Comparison of ENCODE assay signal across 17 cellular contexts in the genomic region with DNA sequence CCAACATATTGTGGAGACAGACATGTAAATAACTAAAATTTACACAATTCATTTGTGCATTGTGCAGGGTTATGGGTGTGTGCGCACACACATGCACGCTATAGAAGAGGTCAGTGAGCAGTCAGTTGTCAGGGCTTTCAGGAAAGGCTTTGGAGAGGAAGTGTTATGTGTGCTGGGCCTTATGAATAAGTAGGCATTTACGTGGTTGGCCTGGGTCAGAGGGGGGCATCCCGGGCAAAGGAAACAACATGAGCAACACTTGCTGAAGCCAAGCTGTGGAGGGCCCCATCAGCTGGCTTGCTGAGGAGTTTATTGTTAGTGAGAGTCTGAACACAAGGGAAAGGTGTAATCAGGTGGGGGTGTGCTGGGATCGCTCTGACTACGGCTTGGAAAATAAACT. TPM values are rescaled to one million over a fixed set of nuclear protein-coding genes. Genes with fewer than 3 reads are reported as not detected.
A peak's percentile ranks its signal among the peaks of the same experiment; 100 is the strongest.
DNase-seq lines count a peak whose midpoint lies in the region; ATAC-seq and TF ChIP-seq lines count a peak whose summit lies in the region.
"Had no signal": no experiment of that assay in that cellular context is flagged by ENCODE, and none has a peak within 500 bp of the region (broad histone marks: within the 10 kb centered on the region; RNA-seq: fewer than 3 reads in every experiment).

No MANE protein-coding gene starts in this region.

- peaks cover 8% of the 10 kb centered on the region for H3K79me2 ChIP-seq in parathyroid adenoma

- H3K4me3 ChIP-seq in BLaER1 (no peak overlapping the region), MG63 (no peak overlapping the region), parathyroid adenoma (ENCODE audit: low read depth, low read length) (no peak overlapping the region)
- H3K4me3 ChIP-seq: suprapubic skin had no signal

- H3K9me3 ChIP-seq in BLaER1 (no peaks in the 10 kb centered on the region), MG63 (no peaks in the 10 kb centered on the region), parathyroid adenoma (ENCODE audit: control insufficient read depth, low read length) (no peaks in the 10 kb centered on the region)
- H3K9me3 ChIP-seq: suprapubic skin had no signal

- DNase-seq in MG63 (peak; percentile 24), dermis blood vessel endothelial cell (peak; percentile 96), NCI-H1694 (lab: John Stamatoyannopoulos, UW) (no peak), NCI-H748 (lab: John Stamatoyannopoulos, UW; ENCODE audit: unreplicated experiment) (no peak)
- DNase-seq: activated CD4-positive, CD25-positive, alpha-beta regulatory T cell treated with anti-CD3 and anti-CD28 coated beads, Interleukin-2, amount 50 U/mL, for 72 hours; activated T-cell treated with anti-CD3 and anti-CD28 coated beads, Interleukin-2, amount 50 U/mL, for 1 hour; foreskin fibroblast; GOT3; NCI-H1092; NCI-H226 had no signal

- H3K4me2 ChIP-seq in BLaER1 (peak overlapping the region; percentile 31), parathyroid adenoma (ENCODE audit: low read length) (no peak overlapping the region)

- H3K27ac ChIP-seq in BLaER1 (no peak overlapping the region), parathyroid adenoma (peak overlapping the region; percentile 2)

- H3K9ac ChIP-seq in BLaER1 (no peak overlapping the region), parathyroid adenoma (no peak overlapping the region)

- H4K20me1 ChIP-seq in BLaER1: peaks cover 69% of the 10 kb centered on the region

- H3K27me3 ChIP-seq in BLaER1 (no peaks in the 10 kb centered on the region), MG63 (no peaks in the 10 kb centered on the region), parathyroid adenoma (ENCODE audit: control insufficient read depth, insufficient read depth, low read length) (no peaks in the 10 kb centered on the region)
- H3K27me3 ChIP-seq: suprapubic skin had no signal

- H3K4me1 ChIP-seq in BLaER1 (peaks cover 83% of the 10 kb centered on the region), parathyroid adenoma (peaks cover 67% of the 10 kb centered on the region)

- no peak for TF ChIP-seq CTCF in parathyroid adenoma (IDR thresholded peaks at IDR 0.05)

- no peak for ATAC-seq in GM21528 (IDR thresholded peaks at IDR 0.05; ENCODE audit: low FRiP score, unreplicated experiment)
- ATAC-seq in activated CD4-positive, CD25-positive, alpha-beta regulatory T cell treated with anti-CD3 and anti-CD28 coated beads, Interleukin-2, amount 50 U/mL, for 24 hours: no peak

- H3K36me3 ChIP-seq in BLaER1 (peaks cover 48% of the 10 kb centered on the region), MG63 (no peaks in the 10 kb centered on the region), parathyroid adenoma (ENCODE audit: control insufficient read depth, insufficient read depth, low read length) (no peaks in the 10 kb centered on the region)
- H3K36me3 ChIP-seq: suprapubic skin had no signal

- no peak overlapping the region for H2AFZ ChIP-seq in parathyroid adenoma

RNA-seq across cellular contexts. Expression of a gene that starts 4.2 kb away (rescaled TPM):
- 1.4 and 2.6 TPM in 2 replicates for total RNA-seq in MG63 (2014; rRNA removed; shearing (Covaris generic); ENCODE audit: low replicate concordance)
- 343 and 346 TPM in 2 replicates for total RNA-seq in dermis blood vessel endothelial cell

RNA-seq across cellular contexts. Expression of a gene that starts 41.6 kb away (rescaled TPM):
- total RNA-seq in MG63 (2014; rRNA removed; shearing (Covaris generic); ENCODE audit: low replicate concordance): 6.6 and 10.0 TPM in 2 replicates
- total RNA-seq in dermis blood vessel endothelial cell: 91.0 and 148 TPM in 2 replicates

RNA-seq across cellular contexts. Expression of a gene that starts 55.9 kb away (rescaled TPM):
- not detected in 2 replicates for total RNA-seq in MG63 (2014; rRNA removed; shearing (Covaris generic); ENCODE audit: low replicate concordance)
- total RNA-seq in dermis blood vessel endothelial cell: not detected in 2 replicates
- total RNA-seq: mononuclear cell, osteocyte had no signal

RNA-seq across cellular contexts. Expression of a gene that starts 56.0 kb away (rescaled TPM):
- not detected in 2 replicates for total RNA-seq in MG63 (2014; rRNA removed; shearing (Covaris generic); ENCODE audit: low replicate concordance)
- not detected in 2 replicates for total RNA-seq in dermis blood vessel endothelial cell
- total RNA-seq: mononuclear cell, osteocyte, suprapubic skin had no signal

Comparison
In these comparisons a context has a peak if more than half of its experiments do, and no peak if none do; other contexts are left out.
1. DNase-seq: peak in MG63 (single experiment) and dermis blood vessel endothelial cell (single experiment); none in NCI-H1694 (single experiment) and NCI-H748 (single experiment).
2. RNA of a gene that starts 4.2 kb away (total RNA-seq): 343 to 346 TPM in dermis blood vessel endothelial cell; 1.4 to 2.6 TPM in MG63; every median in the first group is over 10 times any median in the second.